8 cellular contexts compared by ENCODE assay signal in genomic region chr20:38434770-38435554, GRCh38. TPM values are rescaled to one million over a fixed set of nuclear protein-coding genes. Genes with fewer than 3 reads are reported as not detected.
DNase-seq lines count a peak whose midpoint lies in the region; TF ChIP-seq lines count a peak whose summit lies in the region.

Gene SNHG17 (minus strand): TSS chr20:38435328.

- H4K8ac ChIP-seq in H9 (replicated peaks; ENCODE audit: insufficient read length, low read depth, low read length): no peak within 1 kb of the TSS

- peaks cover 13% of the 10 kb centered on the region for H3K79me1 ChIP-seq in H9 (ENCODE audit: insufficient read depth, low read depth, low read length, poor library complexity, severe bottlenecking)

- H3K9ac ChIP-seq in H9 (ENCODE audit: extremely low read depth, insufficient read length, low read length): peak within 1 kb of the TSS; percentile 93
- peak within 1 kb of the TSS; percentile 93 for H3K9ac ChIP-seq in SK-N-SH

- no peak within 1 kb of the TSS for H3K56ac ChIP-seq in H9 (ENCODE audit: insufficient read length, low read depth, low read length)

- H3K4me3 Mint-ChIP-seq in H9: peak within 1 kb of the TSS; percentile 96 to 98

- H2BK12ac ChIP-seq in H9 (ENCODE audit: insufficient read length, low read depth, low read length): no peak within 1 kb of the TSS

- H3K9me2 ChIP-seq in DOHH2 (replicated peaks; ENCODE audit: control insufficient read depth, low read length): no peaks in the 10 kb centered on the region
- no peaks in the 10 kb centered on the region for H3K9me2 ChIP-seq in SK-N-SH

- H3K9me3 Mint-ChIP-seq in H9: peaks cover 0 to 1% of the 10 kb centered on the region in 2 experiments; a peak in 1 of 5 replicates

- peaks cover 9% of the 10 kb centered on the region for H3K23me2 ChIP-seq in H9 (ENCODE audit: insufficient read length, low read depth, low read length, poor library complexity, severe bottlenecking)

- H3K27me3 Mint-ChIP-seq in H9 (ENCODE audit: low read depth): peaks cover 9% of the 10 kb centered on the region

- peak; percentile 37; the same call in 1 of the 2 replicates for TF ChIP-seq RAD21 in SK-N-SH (IDR thresholded peaks at IDR 0.05; ENCODE audit: low read length)

- H2BK120ac ChIP-seq in H9 (ENCODE audit: low read depth, low read length, poor library complexity, severe bottlenecking): peak within 1 kb of the TSS; percentile 8

- peaks cover 33% of the 10 kb centered on the region for H3K4me1 ChIP-seq in DOHH2 (ENCODE audit: control insufficient read depth, low read length)
- peaks cover 2% of the 10 kb centered on the region; the same call in 1 of the 2 replicates for H3K4me1 ChIP-seq in H9 (ENCODE audit: insufficient read depth, low read length)
- H3K4me1 ChIP-seq in SK-N-SH (ENCODE audit: control insufficient read depth in 1 of 2, insufficient read depth in 2 of 2, low read depth in 1 of 2, low read length in 1 of 2): peaks cover 7 to 20% of the 10 kb centered on the region in 2 experiments; a peak in 3 of 4 replicates
- peaks cover 29% of the 10 kb centered on the region for H3K4me1 ChIP-seq in suprapubic skin

- peak within 1 kb of the TSS; percentile 82 for H3K18ac ChIP-seq in H9 (ENCODE audit: insufficient read length, low read depth, low read length)

- peaks cover 43 to 47% (median 44%) of the 10 kb centered on the region in 3 experiments for H3K36me3 Mint-ChIP-seq in H9 (ENCODE audit: insufficient read depth in 1 of 3, low read depth in 3 of 3)

- peak within 1 kb of the TSS; percentile 88 for H4K5ac ChIP-seq in H9 (ENCODE audit: insufficient read length, low read depth, low read length)

- H2BK15ac ChIP-seq in H9 (ENCODE audit: low read depth, low read length): no peak within 1 kb of the TSS

- H3T11ph ChIP-seq in H9 (ENCODE audit: low read length): no peak within 1 kb of the TSS

- peak within 1 kb of the TSS; percentile 92 for H3K14ac ChIP-seq in H9 (ENCODE audit: insufficient read depth, low read length)

- H3K4me2 ChIP-seq in DOHH2 (ENCODE audit: low read length) (peak within 1 kb of the TSS; percentile 67), H9 (ENCODE audit: insufficient read depth, insufficient read length, low read length) (peak within 1 kb of the TSS; percentile 73), SK-N-SH (peak within 1 kb of the TSS; percentile 93)

- H2AFZ ChIP-seq in H9 (ENCODE audit: low read length) (no peak within 1 kb of the TSS), SK-N-SH (ENCODE audit: low read depth) (peak within 1 kb of the TSS; percentile 83)

- peak; percentile 16 to 82 for TF ChIP-seq POLR2A in suprapubic skin (IDR thresholded peaks at IDR 0.05)

- H2BK5ac ChIP-seq in H9 (ENCODE audit: insufficient read length, low read length): no peak within 1 kb of the TSS

- H3K27me3 ChIP-seq in DOHH2 (ENCODE audit: control insufficient read depth, low read length) (no peaks in the 10 kb centered on the region; the same call in 1 of the 2 replicates), H9 (ENCODE audit: insufficient read depth, low read length) (no peaks in the 10 kb centered on the region), SK-N-SH (ENCODE audit: insufficient read depth) (no peaks in the 10 kb centered on the region), suprapubic skin (peaks cover 2% of the 10 kb centered on the region)

- peak within 1 kb of the TSS; percentile 78 for H4K91ac ChIP-seq in H9 (ENCODE audit: insufficient read length, low read depth, low read length)

- H2BK20ac ChIP-seq in H9 (ENCODE audit: low read depth, low read length, poor library complexity, severe bottlenecking): no peak within 1 kb of the TSS

- no peaks in the 10 kb centered on the region for H3F3A ChIP-seq in DOHH2 (ENCODE audit: control insufficient read depth, insufficient read depth)
- peaks cover 7% of the 10 kb centered on the region for H3F3A ChIP-seq in SK-N-SH (replicated peaks; ENCODE audit: insufficient read depth)

- peaks cover 47% of the 10 kb centered on the region for H3K36me3 ChIP-seq in DOHH2 (ENCODE audit: control insufficient read depth, low read length)
- H3K36me3 ChIP-seq in SK-N-SH (replicated peaks in 1 of 2; ENCODE audit: control insufficient read depth in 1 of 2, insufficient read depth in 2 of 2, low read length in 1 of 2): peaks cover 27 to 33% of the 10 kb centered on the region in 2 experiments
- H3K36me3 ChIP-seq in suprapubic skin: peaks cover 37% of the 10 kb centered on the region

- H3K4me1 Mint-ChIP-seq in H9: peaks cover 26 to 28% of the 10 kb centered on the region in 2 experiments

- peak; percentile 91 for DNase-seq in H9
- DNase-seq in NAMALWA (ENCODE audit: low spot score): peak; percentile 91
- peak; percentile 88 for DNase-seq in SK-N-SH
- DNase-seq in activated naive CD4-positive, alpha-beta T cell treated with anti-CD3 and anti-CD28 coated beads, Interleukin-2, amount 50 U/mL, for 16 hours: peak; percentile 88
- DNase-seq in glomerular endothelial cell (ENCODE audit: extremely low read depth, low read depth, low spot score): peak; percentile 50
- peak; percentile 82 for DNase-seq in occipital lobe (lab: John Stamatoyannopoulos, UW)
- peak; percentile 93 to 94 for DNase-seq in suprapubic skin (ENCODE audit: low spot score in 2 of 2)

- H3K4ac ChIP-seq in H9 (ENCODE audit: low read depth, low read length): peak within 1 kb of the TSS; percentile 59; the same call in 1 of the 2 replicates

- H3K27ac ChIP-seq in DOHH2 (ENCODE audit: low read depth, low read length) (peak within 1 kb of the TSS; percentile 68), H9 (ENCODE audit: insufficient read length, low read depth, low read length) (peak within 1 kb of the TSS; percentile 16), SK-N-SH (ENCODE audit: low read depth in 2 of 2, low read length in 1 of 2) (peak within 1 kb of the TSS; percentile 84), suprapubic skin (peak within 1 kb of the TSS; percentile 89)

- no peaks in the 10 kb centered on the region for H3K9me3 ChIP-seq in DOHH2 (ENCODE audit: control insufficient read depth, insufficient read depth, low read length)
- no peaks in the 10 kb centered on the region for H3K9me3 ChIP-seq in H9 (ENCODE audit: control insufficient read depth, low read depth, low read length)
- H3K9me3 ChIP-seq in SK-N-SH: no peaks in the 10 kb centered on the region
- no peaks in the 10 kb centered on the region for H3K9me3 ChIP-seq in suprapubic skin

- peak within 1 kb of the TSS; percentile 99 for H3K27ac Mint-ChIP-seq in H9

- WGBS in H9 (ENCODE audit: extremely low coverage, insufficient read length, low lambda C conversion rate): no CpG with 5 or more reads among the region's 65 CpGs
- under 1% methylated on average over 32 of the region's 65 CpGs for WGBS in SK-N-SH (ENCODE audit: low lambda C conversion rate)
- WGBS in suprapubic skin: under 1% methylated on average over 58 of the region's 65 CpGs

- H2AK5ac ChIP-seq in H9 (ENCODE audit: insufficient read length, low read length): no peak within 1 kb of the TSS

- peak; percentile 98 for TF ChIP-seq CTCF in DOHH2 (IDR thresholded peaks at IDR 0.05; ENCODE audit: low read depth, low read length, poor library complexity, severe bottlenecking)
- peak; percentile 100 for TF ChIP-seq CTCF in H9 (conservative IDR thresholded peaks at IDR 0.05)
- TF ChIP-seq CTCF in SK-N-SH (IDR thresholded peaks at IDR 0.05): peak; percentile 99
- peak; percentile 99 to 100 for TF ChIP-seq CTCF in suprapubic skin (IDR thresholded peaks at IDR 0.05)

- CTCF ChIA-PET in SK-N-SH (lab: Yijun Ruan, JAX): interaction anchor here (0.7 to 4.5 kb wide), 19 partner anchors 9 to 776 kb away, joined by 3 to 75 read pairs (median 3); partner anchors contain the start of gene RALGAPB

- H3K4me3 ChIP-seq in DOHH2 (ENCODE audit: low read length): peak within 1 kb of the TSS; percentile 88
- peak within 1 kb of the TSS; percentile 84 to 91 for H3K4me3 ChIP-seq in SK-N-SH (ENCODE audit: low read depth in 2 of 2, low read length in 1 of 2)
- peak within 1 kb of the TSS; percentile 87 for H3K4me3 ChIP-seq in suprapubic skin

- H4K20me1 ChIP-seq in DOHH2 (ENCODE audit: control insufficient read depth, insufficient read depth, low read depth, low read length) (peaks cover 28% of the 10 kb centered on the region), H9 (ENCODE audit: control insufficient read depth, insufficient read depth, insufficient read length) (peaks cover 5% of the 10 kb centered on the region), SK-N-SH (ENCODE audit: insufficient read depth) (peaks cover 44% of the 10 kb centered on the region)

- POLR2A ChIA-PET in SK-N-SH (lab: Yijun Ruan, JAX): interaction anchor here (0.7 to 3.8 kb wide), 11 partner anchors 8 to 66 kb away, joined by 3 to 83 read pairs (median 4); partner anchors contain the start of gene RALGAPB

- no peak within 1 kb of the TSS for H3K23ac ChIP-seq in H9 (ENCODE audit: insufficient read length, low read depth, low read length)

- H3K79me2 ChIP-seq in DOHH2 (ENCODE audit: control insufficient read depth, low read length) (peaks cover 49% of the 10 kb centered on the region), H9 (ENCODE audit: insufficient read depth, low read length) (peaks cover 44% of the 10 kb centered on the region; the same call in 1 of the 2 replicates), SK-N-SH (ENCODE audit: insufficient read depth) (peaks cover 52% of the 10 kb centered on the region)

- TF ChIP-seq EP300 in SK-N-SH (IDR thresholded peaks at IDR 0.05; ENCODE audit: borderline replicate concordance in 1 of 2, low read depth in 1 of 2, low read length in 1 of 2) (peak in 1 of 2 experiments; percentile 54; a peak in 1 of 4 replicates), suprapubic skin (IDR thresholded peaks at IDR 0.05) (no peak)

TF ChIP-seq in SK-N-SH, 30 proteins besides CTCF, POLR2A, EP300 and RAD21 (continues in another document):
- TF ChIP-seq IRF3 (IDR thresholded peaks at IDR 0.05; ENCODE audit: low read depth, low read length) (no peak), TCF12 (IDR thresholded peaks at IDR 0.05) (peak; percentile 50; the same call in 1 of the 2 replicates), NRF1 (IDR thresholded peaks at IDR 0.05; ENCODE audit: low read depth, low read length) (no peak), GATA2 (CRISPR knock-in tag; IDR thresholded peaks at IDR 0.05) (no peak), FOXJ3 (CRISPR knock-in tag; IDR thresholded peaks at IDR 0.05) (no peak; the same call in 1 of the 2 replicates)

RNA-seq across cellular contexts. Expression of gene SNHG17, which starts in this region (rescaled TPM):
- 70.1 and 74.8 TPM in 2 replicates for total RNA-seq in H9 (2021)
- polyA plus RNA-seq in SK-N-SH (2012; rRNA removed): 34.9 and 40.3 TPM in 2 replicates
- polyA plus RNA-seq in SK-N-SH (2012; cell fraction: cytosol; rRNA removed): 25.4 and 27.5 TPM in 2 replicates
- 112 and 173 TPM in 2 replicates for polyA plus RNA-seq in SK-N-SH (2012; cell fraction: nucleus; rRNA removed)
- 21.1 and 38.3 TPM in 2 replicates for total RNA-seq in glomerular endothelial cell
- 2.8 TPM for total RNA-seq in occipital lobe
- 10 to 100 TPM; 45.6 to 72.5 (median 57.9) TPM for total RNA-seq in suprapubic skin

Comparison
In these comparisons a context has a peak if more than half of its experiments do, and no peak if none do; other contexts are left out.
1. Peak in every context shown above with its lines: DNase-seq, H3K4me3 ChIP-seq and H3K27ac ChIP-seq.
2. H3K27ac ChIP-seq: peak in every context shown above with its lines; median percentile 89 in suprapubic skin; 84 in SK-N-SH; 68 in DOHH2; 16 in H9.